ENCODE assay signal across 24 cellular contexts in genomic region chr6:167314180-167314821, GRCh38. TPM values are rescaled to one million over a fixed set of nuclear protein-coding genes. Genes with fewer than 3 reads are reported as not detected.
DNase-seq lines count a peak whose midpoint lies in the region; ATAC-seq, FAIRE-seq and TF ChIP-seq lines count a peak whose summit lies in the region.
"Had no signal": no experiment of that assay in that cellular context is flagged by ENCODE, and none has a peak within 500 bp of the region (broad histone marks: within the 10 kb centered on the region; RNA-seq: fewer than 3 reads in every experiment).

No MANE protein-coding gene starts in this region.

- CTCF ChIA-PET in H1 (lab: Charles Lee; ENCODE audit: partially characterized antibody): interaction anchor here (1.6 to 2.2 kb wide), 3 partner anchors 10 to 37 kb away, joined by 4 to 11 read pairs (median 10); no protein-coding TSS in a partner anchor

- no peaks in the 10 kb centered on the region for H3K9me3 Mint-ChIP-seq in stimulated activated effector memory CD8-positive, alpha-beta T cell treated with anti-CD3 and anti-CD28 coated beads, Interleukin-12 subunit alpha, Interleukin-12 subunit beta, amount 100 ng/mL, for 72 hours
- H3K9me3 Mint-ChIP-seq: CD4-positive, alpha-beta T cell had no signal

- H4K8ac ChIP-seq in H1 (ENCODE audit: extremely low read depth, insufficient read depth, low read length) (no peak overlapping the region), mesendoderm (ENCODE audit: low read depth, low read length) (no peak overlapping the region)

- no peaks in the 10 kb centered on the region for H3K36me3 Mint-ChIP-seq in stimulated activated effector memory CD8-positive, alpha-beta T cell treated with anti-CD3 and anti-CD28 coated beads, Interleukin-12 subunit alpha, Interleukin-12 subunit beta, amount 100 ng/mL, for 72 hours

- H3K9me3 ChIP-seq in HUES48 (ENCODE audit: control insufficient read depth, insufficient read depth, low read length): no peaks in the 10 kb centered on the region
- H3K9me3 ChIP-seq in H1 (ENCODE audit: insufficient read depth in 2 of 2, low read depth in 1 of 2, low read length in 1 of 2): no peaks in the 10 kb centered on the region

- H2BK15ac ChIP-seq in H1 (ENCODE audit: low read length) (peak overlapping the region; percentile 77; the same call in 1 of the 2 replicates), mesendoderm (replicated peaks; ENCODE audit: low read depth) (no peak overlapping the region)

- H3K27me3 ChIP-seq in HUES48 (ENCODE audit: control insufficient read depth, insufficient read depth, low read length): peaks cover 5% of the 10 kb centered on the region
- H3K27me3 ChIP-seq in H1 (replicated peaks in 1 of 4; ENCODE audit: control insufficient read depth in 3 of 4, extremely low read depth in 1 of 4, insufficient read depth in 3 of 4, low read length in 3 of 4): no peaks in the 10 kb centered on the region; a peak in 1 of 7 replicates
- H3K27me3 ChIP-seq in mesendoderm (ENCODE audit: insufficient read depth, low read length, poor library complexity): no peaks in the 10 kb centered on the region

- H2BK20ac ChIP-seq in H1 (ENCODE audit: low read length): peak overlapping the region; percentile 99

- no peaks in the 10 kb centered on the region for H4K20me1 ChIP-seq in H1 (replicated peaks in 1 of 2; ENCODE audit: control insufficient read depth in 1 of 2, insufficient read depth in 2 of 2, low read length in 2 of 2)

- H3K79me1 ChIP-seq in H1 (ENCODE audit: low read depth, low read length) (no peaks in the 10 kb centered on the region), mesendoderm (ENCODE audit: low read length) (no peaks in the 10 kb centered on the region)

- no peak overlapping the region for H3K4me3 Mint-ChIP-seq in stimulated activated effector memory CD8-positive, alpha-beta T cell treated with anti-CD3 and anti-CD28 coated beads, Interleukin-12 subunit alpha, Interleukin-12 subunit beta, amount 100 ng/mL, for 72 hours
- H3K4me3 Mint-ChIP-seq: CD4-positive, alpha-beta T cell; HFFc6 had no signal

- H2AFZ ChIP-seq in H1 (ENCODE audit: low read length): no peak overlapping the region

- DNase-seq in H1 (ENCODE audit: low read depth in 1 of 2, low spot score in 2 of 2) (peak in 1 of 2 experiments; percentile 13), mesendoderm (peak; percentile 90), frontal cortex (ENCODE audit: low spot score in 2 of 2) (no peak)
- no peak for DNase-seq in stimulated activated effector memory CD8-positive, alpha-beta T cell treated with anti-CD3 and anti-CD28 coated beads, Interleukin-12 subunit alpha, Interleukin-12 subunit beta, amount 100 ng/mL, for 72 hours (ENCODE audit: low spot score in 2 of 2)
- DNase-seq in stimulated activated CD4-positive, alpha-beta T cell treated with anti-CD3 and anti-CD28 coated beads, Interleukin-2, amount 100 ng/mL, for 24 hours: no peak
- DNase-seq: CD4-positive, alpha-beta T cell; GF-D8; HFFc6; IMR-90; NCI-H1105; NCI-H146; NCI-H2029 treated with DMSO at 0.1 percent for 48 hours; NCI-H226; NCI-H510A treated with DMSO at 0.1 percent for 48 hours; NCI-H748 treated with DMSO at 0.1 percent for 48 hours; SHP77 treated with DMSO at 0.1 percent for 48 hours had no signal

- H3K56ac ChIP-seq in H1 (replicated peaks; ENCODE audit: insufficient read length, low read depth, low read length): no peak overlapping the region
- H3K56ac ChIP-seq in mesendoderm (ENCODE audit: low read length): peak overlapping the region; percentile 75

- H3K4ac ChIP-seq in H1 (replicated peaks; ENCODE audit: insufficient read length, low read depth, low read length) (peak overlapping the region; percentile 57), mesendoderm (ENCODE audit: low read depth, low read length) (peak overlapping the region; percentile 4)

- peaks cover 28% of the 10 kb centered on the region for H3K4me1 ChIP-seq in HUES48 (ENCODE audit: control insufficient read depth, insufficient read depth, low read length)
- peaks cover 7 to 18% (median 14%) of the 10 kb centered on the region in 4 experiments for H3K4me1 ChIP-seq in H1 (replicated peaks in 1 of 4; ENCODE audit: control insufficient read depth in 3 of 4, insufficient read depth in 4 of 4, low read length in 3 of 4)
- H3K4me1 ChIP-seq in mesendoderm (ENCODE audit: control insufficient read depth, low read depth, low read length): peaks cover 9% of the 10 kb centered on the region

- TF ChIP-seq POLR2A in H1 (IDR thresholded peaks at IDR 0.05; ENCODE audit: control extremely low read depth in 1 of 2, low read depth in 2 of 2, low read length in 2 of 2): no peak

- H2BK12ac ChIP-seq in H1 (ENCODE audit: low read depth, low read length): peak overlapping the region; percentile 99

- H3K23ac ChIP-seq in H1 (ENCODE audit: insufficient read length) (no peak overlapping the region), mesendoderm (ENCODE audit: low read length) (no peak overlapping the region)

- H3K4me2 ChIP-seq in H1 (ENCODE audit: insufficient read depth in 1 of 2, low read depth in 2 of 2, low read length in 2 of 2) (peak overlapping the region; percentile 44 to 60), mesendoderm (ENCODE audit: low read length) (no peak overlapping the region)
- H3K4me2 ChIP-seq: KMS-11 had no signal

- H4K5ac ChIP-seq in H1 (ENCODE audit: insufficient read length, low read depth, low read length) (peak overlapping the region; percentile 73), mesendoderm (ENCODE audit: low read length) (no peak overlapping the region)

- no peak for TF ChIP-seq RAD21 in H1 (IDR thresholded peaks at IDR 0.05 in 1 of 2, conservative IDR thresholded peaks at IDR 0.05 in 1 of 2; ENCODE audit: low read depth in 2 of 2, low read length in 2 of 2)

- no peak overlapping the region for H3K27ac Mint-ChIP-seq in stimulated activated effector memory CD8-positive, alpha-beta T cell treated with anti-CD3 and anti-CD28 coated beads, Interleukin-12 subunit alpha, Interleukin-12 subunit beta, amount 100 ng/mL, for 72 hours
- H3K27ac Mint-ChIP-seq: CD4-positive, alpha-beta T cell; HFFc6 had no signal

- FAIRE-seq in H1 (lab: Jason Lieb, UNC): no peak
- FAIRE-seq in frontal cortex (lab: Jason Lieb, UNC): no peak
- FAIRE-seq: GM19239, H54 had no signal

- H2AK5ac ChIP-seq in H1 (ENCODE audit: low read depth, low read length) (peak overlapping the region; percentile 84; the same call in 1 of the 2 replicates), mesendoderm (ENCODE audit: low read length) (no peak overlapping the region)

- H3K4me1 Mint-ChIP-seq in stimulated activated effector memory CD8-positive, alpha-beta T cell treated with anti-CD3 and anti-CD28 coated beads, Interleukin-12 subunit alpha, Interleukin-12 subunit beta, amount 100 ng/mL, for 72 hours: peaks cover 9% of the 10 kb centered on the region

- no peaks in the 10 kb centered on the region for H3K79me2 ChIP-seq in H1 (ENCODE audit: control insufficient read depth in 1 of 2, insufficient read depth in 2 of 2, low read length in 2 of 2)
- H3K79me2 ChIP-seq in mesendoderm (ENCODE audit: control insufficient read depth, insufficient read depth, low read length): no peaks in the 10 kb centered on the region

- 47% methylated on average over 11 of the region's 11 CpGs; no CpG with 5 or more reads in 1 of the 2 experiments for WGBS in H1 (ENCODE audit: extremely low coverage in 1 of 2, insufficient coverage in 1 of 2, insufficient read length in 1 of 2, insufficient replicate concordance in 2 of 2, low coverage in 1 of 2, low lambda C conversion rate in 2 of 2, missing lambda C conversion rate in 1 of 2), 2 experiments
- WGBS in mesendoderm (ENCODE audit: extremely low coverage, insufficient coverage, low lambda C conversion rate): no CpG with 5 or more reads among the region's 11 CpGs

- ATAC-seq in stimulated activated effector memory CD8-positive, alpha-beta T cell treated with anti-CD3 and anti-CD28 coated beads, Interleukin-12 subunit alpha, Interleukin-12 subunit beta, amount 100 ng/mL, for 72 hours: peak; percentile 6
- no peak for ATAC-seq in HG03457 (IDR thresholded peaks at IDR 0.05; ENCODE audit: unreplicated experiment)

- TF ChIP-seq CTCF in H1 (IDR thresholded peaks at IDR 0.05; ENCODE audit: control extremely low read depth in 1 of 3, insufficient read depth in 1 of 3, low read depth in 1 of 3, low read length in 3 of 3): no peak

- TF ChIP-seq EP300 in H1 (IDR thresholded peaks at IDR 0.05; ENCODE audit: borderline replicate concordance in 1 of 2, low read depth in 2 of 2, low read length in 2 of 2): no peak

- H3K4me3 ChIP-seq in HUES48 (ENCODE audit: low read depth, low read length) (no peak overlapping the region), H1 (ENCODE audit: extremely low read depth in 1 of 4, insufficient read depth in 2 of 4, low read depth in 3 of 4, low read length in 4 of 4) (no peak overlapping the region; a peak in 1 of 8 replicates), mesendoderm (ENCODE audit: low read length) (no peak overlapping the region)
- H3K4me3 ChIP-seq: SK-N-MC had no signal

- no peaks in the 10 kb centered on the region for H3K23me2 ChIP-seq in H1 (ENCODE audit: low read depth, low read length)

- H3K14ac ChIP-seq in H1 (ENCODE audit: insufficient read length): no peak overlapping the region

- H4K91ac ChIP-seq in H1 (replicated peaks; ENCODE audit: insufficient read length, low read length): peak overlapping the region; percentile 93

- peak overlapping the region; percentile 81 for H3K18ac ChIP-seq in H1 (ENCODE audit: extremely low read depth, low read length)
- peak overlapping the region; percentile 19 for H3K18ac ChIP-seq in mesendoderm (ENCODE audit: low read length)

- peak overlapping the region; percentile 88 for H3K27ac ChIP-seq in HUES48 (ENCODE audit: low read depth, low read length)
- H3K27ac ChIP-seq in H1 (ENCODE audit: low read depth, low read length): no peak overlapping the region
- H3K27ac ChIP-seq in mesendoderm (ENCODE audit: low read depth, low read length): peak overlapping the region; percentile 15
- H3K27ac ChIP-seq: KMS-11, RWPE1, SK-N-MC had no signal

- H3K9ac ChIP-seq in HUES48 (ENCODE audit: low read depth, low read length) (no peak overlapping the region), H1 (replicated peaks in 1 of 4; ENCODE audit: extremely low read depth in 1 of 4, low read depth in 3 of 4, low read length in 3 of 4) (0 out of 7 replicates have a peak overlapping the region, but pooled peaks of 1 of the 4 experiments have one; percentile 21), mesendoderm (ENCODE audit: low read length) (peak overlapping the region; percentile 27)
- H3K9ac ChIP-seq: KMS-11 had no signal

- H2BK5ac ChIP-seq in H1 (ENCODE audit: low read depth, low read length): peak overlapping the region; percentile 87; the same call in 1 of the 2 replicates
- H2BK5ac ChIP-seq in mesendoderm (ENCODE audit: low read length): peak overlapping the region; percentile 93

- H2BK120ac ChIP-seq in H1 (replicated peaks; ENCODE audit: low read depth, low read length): peak overlapping the region; percentile 98
- no peak overlapping the region for H2BK120ac ChIP-seq in mesendoderm (ENCODE audit: low read depth, low read length)

- no peaks in the 10 kb centered on the region for H3K36me3 ChIP-seq in HUES48 (ENCODE audit: control insufficient read depth, insufficient read depth, low read length)
- H3K36me3 ChIP-seq in H1 (ENCODE audit: control insufficient read depth in 2 of 4, insufficient read depth in 4 of 4, low read length in 3 of 4): no peaks in the 10 kb centered on the region
- no peaks in the 10 kb centered on the region for H3K36me3 ChIP-seq in mesendoderm (ENCODE audit: control insufficient read depth, insufficient read depth, low read length)

- POLR2A ChIA-PET in H1 (lab: Charles Lee; ENCODE audit: partially characterized antibody): interaction anchor here (0.8 kb wide), 1 partner anchor 10 kb away, joined by 3 read pairs; no protein-coding TSS in a partner anchor

RNA-seq across cellular contexts. Expression of gene TTLL2, which starts 10.6 kb away (rescaled TPM):
- not detected in 2 replicates for total RNA-seq in H1 (2021; fragmentation: NEBNext Ultra II Directional; extraction: Animal tissue kit (Norgen Biotek cat#: 25700))
- not detected in 2 replicates for polyA plus RNA-seq in H1 (2011; rRNA removed)
- not detected for polyA plus RNA-seq in H1 (2011; cell fraction: cytosol; rRNA removed)
- polyA plus RNA-seq in H1 (2011; cell fraction: nucleus; rRNA removed): not detected
- polyA plus RNA-seq in H1 (2012, experiment 1 of 2): 0.31 to 0.41 TPM (median 0.38 TPM) in 4 replicates
- not detected for polyA plus RNA-seq in H1 (2012, experiment 2 of 2)
- not detected for polyA plus RNA-seq in H1 (2013, experiment 1 of 2)
- polyA plus RNA-seq in H1 (2013, experiment 2 of 2): not detected
- polyA minus RNA-seq in H1 (2011; rRNA and poly(A)+ RNA removed): not detected in 2 replicates
- polyA minus RNA-seq in H1 (2011; cell fraction: cytosol; rRNA and poly(A)+ RNA removed): not detected
- not detected for polyA minus RNA-seq in H1 (2011; cell fraction: nucleus; rRNA and poly(A)+ RNA removed)
- polyA plus RNA-seq in mesendoderm (2013, experiment 1 of 2): not detected
- polyA plus RNA-seq in mesendoderm (2013, experiment 2 of 2): not detected
- total RNA-seq in frontal cortex: 1.2 TPM
- total RNA-seq: CD4-positive, alpha-beta T cell; HFFc6; IMR-90 had no signal
- polyA plus RNA-seq: BJ, IMR-90 had no signal

RNA-seq across cellular contexts. Expression of gene UNC93A, which starts 23.2 kb away (rescaled TPM):
- not detected in 2 replicates for total RNA-seq in H1 (2021; fragmentation: NEBNext Ultra II Directional; extraction: Animal tissue kit (Norgen Biotek cat#: 25700))
- 0.31 and 0.39 TPM in 2 replicates for polyA plus RNA-seq in H1 (2011; rRNA removed)
- polyA plus RNA-seq in H1 (2011; cell fraction: cytosol; rRNA removed): 0.67 TPM
- 0.47 TPM for polyA plus RNA-seq in H1 (2011; cell fraction: nucleus; rRNA removed)
- 0.16 to 0.58 TPM (median 0.23 TPM) in 4 replicates for polyA plus RNA-seq in H1 (2012, experiment 1 of 2)
- polyA plus RNA-seq in H1 (2012, experiment 2 of 2): 0.20 TPM
- polyA plus RNA-seq in H1 (2013, experiment 1 of 2): 0.12 TPM
- polyA plus RNA-seq in H1 (2013, experiment 2 of 2): 0.07 TPM
- polyA minus RNA-seq in H1 (2011; rRNA and poly(A)+ RNA removed): not detected in 2 replicates
- polyA minus RNA-seq in H1 (2011; cell fraction: cytosol; rRNA and poly(A)+ RNA removed): not detected
- not detected for polyA minus RNA-seq in H1 (2011; cell fraction: nucleus; rRNA and poly(A)+ RNA removed)
- polyA plus RNA-seq in mesendoderm (2013, experiment 1 of 2): 0.28 TPM
- polyA plus RNA-seq in mesendoderm (2013, experiment 2 of 2): 0.24 TPM
- total RNA-seq in frontal cortex: not detected
- total RNA-seq: CD4-positive, alpha-beta T cell; HFFc6; IMR-90 had no signal
- polyA plus RNA-seq: BJ, IMR-90 had no signal
